Comparison of ENCODE assay signal across 9 cellular contexts in genomic region chrX:30887721-30888120, GRCh38. TPM values are rescaled to one million over a fixed set of nuclear protein-coding genes. Genes with fewer than 3 reads are reported as not detected.
DNase-seq lines count a peak whose midpoint lies in the region.
"Had no signal": no experiment of that assay in that cellular context is flagged by ENCODE, and none has a peak within 500 bp of the region (broad histone marks: within the 10 kb centered on the region; RNA-seq: fewer than 3 reads in every experiment).

No MANE protein-coding gene starts in this region.

- H3K9me3 Mint-ChIP-seq in immature natural killer cell: no peaks in the 10 kb centered on the region

- H3K9ac ChIP-seq in HUES6 (ENCODE audit: low read length): no peak overlapping the region

- peaks cover 3% of the 10 kb centered on the region; the same call in 1 of the 2 replicates for H3K27me3 ChIP-seq in HUES6 (ENCODE audit: control insufficient read depth, insufficient read depth, low read length)

- no peaks in the 10 kb centered on the region for H3K9me3 ChIP-seq in HUES6 (ENCODE audit: control insufficient read depth, insufficient read depth, low read depth, low read length)

- H3K27ac Mint-ChIP-seq in immature natural killer cell: peak overlapping the region in 5 of 6 donors; percentile 17 to 94 (median 81)

- peaks cover 0 to 7% (median 1%) of the 10 kb centered on the region in 3 donors for H3K27me3 Mint-ChIP-seq in immature natural killer cell (ENCODE audit: low read depth in 3 of 3)

- H3K4me1 Mint-ChIP-seq in immature natural killer cell: peaks cover 20 to 45% of the 10 kb centered on the region in 2 donors

- no peaks in the 10 kb centered on the region for H3K36me3 ChIP-seq in HUES6 (ENCODE audit: control insufficient read depth, insufficient read depth, low read length)

- DNase-seq in activated CD8-positive, alpha-beta memory T cell treated with anti-CD3 and anti-CD28 coated beads, Interleukin-2, amount 50 U/mL, for 4 hours: peak; percentile 28
- DNase-seq in immature natural killer cell (no peak), NCI-H1105 (lab: John Stamatoyannopoulos, UW) (no peak), HT-29 (ENCODE audit: low spot score) (no peak), NCI-H524 treated with DMSO at 0.1 percent for 48 hours (lab: John Stamatoyannopoulos, UW) (no peak), SKM-1 treated with dmso at 0.1 percent for 144 hours (lab: John Stamatoyannopoulos, UW; ENCODE audit: unreplicated experiment) (no peak)
- DNase-seq in stimulated activated CD8-positive, alpha-beta memory T cell treated with anti-CD3 and anti-CD28 coated beads, Interleukin-12 subunit alpha, Interleukin-12 subunit beta, amount 100 ng/mL, for 24 hours (ENCODE audit: extremely low read depth): peak; percentile 39
- DNase-seq: NCI-H524 had no signal

- H3K27ac ChIP-seq in HUES6 (ENCODE audit: low read depth, low read length): no peak overlapping the region

- H3K4me3 Mint-ChIP-seq in immature natural killer cell: peak overlapping the region; percentile 72 to 86 (median 80)

- H3K4me3 ChIP-seq in HUES6 (ENCODE audit: low read depth, low read length): peak overlapping the region; percentile 76

- no peaks in the 10 kb centered on the region for H3K36me3 Mint-ChIP-seq in immature natural killer cell

- peaks cover 6% of the 10 kb centered on the region; the same call in 1 of the 2 replicates for H3K4me1 ChIP-seq in HUES6 (ENCODE audit: control insufficient read depth, insufficient read depth, low read length)

RNA-seq across cellular contexts. Expression of gene TAB3, which starts 1.3 kb away (rescaled TPM):
- 1 to 10 TPM; 2.0 to 6.5 (median 3.9) TPM for polyA plus RNA-seq in immature natural killer cell
- 4.4 and 5.7 TPM in 2 replicates for total RNA-seq in HT-29 (2014; rRNA removed; shearing (Covaris generic))

Comparison
In these comparisons a context has a peak if more than half of its experiments do, and no peak if none do; other contexts are left out.
1. DNase-seq: peak in activated CD8-positive, alpha-beta memory T cell treated with anti-CD3 and anti-CD28 coated beads, Interleukin-2, amount 50 U/mL, for 4 hours (single experiment) and stimulated activated CD8-positive, alpha-beta memory T cell treated with anti-CD3 and anti-CD28 coated beads, Interleukin-12 subunit alpha, Interleukin-12 subunit beta, amount 100 ng/mL, for 24 hours (single experiment); none in immature natural killer cell (0 of 3), NCI-H1105 (single experiment), HT-29 (single experiment), NCI-H524 treated with DMSO at 0.1 percent for 48 hours (single experiment) and SKM-1 treated with dmso at 0.1 percent for 144 hours (single experiment).